ENCODE assay signal across 2 cellular contexts in genomic region chr2:169663247-169663646, GRCh38.
TF ChIP-seq lines count a peak whose summit lies in the region.

No MANE protein-coding gene starts in this region.

TF ChIP-seq in HepG2, 621 proteins besides CTCF, POLR2A, EP300 and RAD21:
- TF ChIP-seq MIXL1 (CRISPR knock-in tag; IDR thresholded peaks at IDR 0.05) (no peak), ZNF121 (CRISPR knock-in tag; IDR thresholded peaks at IDR 0.05) (peak; percentile 53; the same call in 1 of the 2 replicates)

TF ChIP-seq in K562, 482 proteins besides CTCF, POLR2A, EP300 and RAD21:
- TF ChIP-seq ARNT (IDR thresholded peaks at IDR 0.05) (0 out of 4 replicates have a peak, but pooled peaks of 1 of the 2 experiments have one; percentile 7), ZNF121 (CRISPR knock-in tag; conservative IDR thresholded peaks at IDR 0.05) (peak; percentile 99), ZNF764 (CRISPR knock-in tag; IDR thresholded peaks at IDR 0.05; ENCODE audit: low read depth) (no peak), RBM25 (IDR thresholded peaks at IDR 0.05; ENCODE audit: low read depth, low read length, severe bottlenecking) (peak; percentile 84), BCOR (IDR thresholded peaks at IDR 0.05) (peak; percentile 68)
